10 cellular contexts compared by ENCODE assay signal in the genomic region with DNA sequence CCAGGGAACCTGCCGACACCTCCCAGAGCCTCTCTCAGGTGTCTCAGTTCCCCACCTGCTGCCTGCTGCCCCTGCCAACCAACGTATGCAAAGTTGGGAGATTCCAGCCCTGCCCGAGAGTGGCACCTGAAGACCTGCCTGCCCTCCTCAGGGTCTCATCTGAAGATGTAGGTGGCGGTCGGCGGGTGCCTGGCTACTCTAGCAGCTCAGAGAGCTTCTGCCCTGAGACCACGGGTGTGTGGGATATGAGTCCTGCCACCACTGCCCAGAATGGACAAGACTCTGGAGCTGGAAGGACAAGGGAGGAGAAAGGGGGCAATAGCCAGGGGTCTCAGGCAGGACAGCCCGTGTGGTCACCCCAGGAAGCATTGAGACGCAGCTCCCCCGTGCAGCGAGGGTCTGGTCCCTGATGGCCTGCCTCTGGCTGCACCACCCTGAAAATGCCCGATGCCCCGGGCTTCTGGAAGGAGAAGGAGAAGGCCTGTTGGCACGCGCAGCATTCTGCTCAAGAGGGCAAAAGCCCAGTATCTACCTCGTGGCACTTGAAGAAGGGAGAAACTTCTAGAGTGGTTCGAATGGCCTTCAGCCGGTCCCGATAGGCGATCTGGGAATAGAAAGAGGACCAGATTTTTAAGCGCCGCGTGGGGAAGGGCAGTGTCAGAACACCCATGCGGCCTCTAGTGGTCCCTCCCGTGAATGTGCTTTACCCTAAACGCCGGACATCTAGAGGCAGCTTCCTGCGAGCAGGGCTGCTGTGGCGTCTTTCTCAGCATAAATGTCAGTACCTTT.
DNase-seq lines count a peak whose midpoint lies in the region; ATAC-seq and TF ChIP-seq lines count a peak whose summit lies in the region.
"Had no signal": no experiment of that assay in that cellular context is flagged by ENCODE, and none has a peak within 500 bp of the region (broad histone marks: within the 10 kb centered on the region; RNA-seq: fewer than 3 reads in every experiment).

No MANE protein-coding gene starts in this region.

- no peaks in the 10 kb centered on the region for H3K27me3 ChIP-seq in lower lobe of right lung (ENCODE audit: low read depth)
- H3K27me3 ChIP-seq in uterus: no peaks in the 10 kb centered on the region
- H3K27me3 ChIP-seq: left lung had no signal

- no peak for TF ChIP-seq POLR2A in uterus (IDR thresholded peaks at IDR 0.05)

- no peaks in the 10 kb centered on the region for H3K27me3 Mint-ChIP-seq in activated naive CD4-positive, alpha-beta T cell treated with anti-CD3 and anti-CD28 coated beads, Interleukin-2, amount 50 U/mL, for 24 hours

- H3K4me3 Mint-ChIP-seq in activated naive CD4-positive, alpha-beta T cell treated with anti-CD3 and anti-CD28 coated beads, Interleukin-2, amount 50 U/mL, for 24 hours: no peak overlapping the region

- peaks cover 23% of the 10 kb centered on the region for H3K4me1 ChIP-seq in lower lobe of right lung
- peaks cover 0 to 11% of the 10 kb centered on the region in 2 donors for H3K4me1 ChIP-seq in uterus

- H3K4me3 ChIP-seq in coronary artery (no peak overlapping the region), lower lobe of right lung (no peak overlapping the region), uterus (no peak overlapping the region)
- H3K4me3 ChIP-seq: left lung had no signal

- no peak for ATAC-seq in lower lobe of right lung
- no peak for ATAC-seq in GM18498 (IDR thresholded peaks at IDR 0.05; ENCODE audit: unreplicated experiment)
- no peak for ATAC-seq in HG03378 (IDR thresholded peaks at IDR 0.05; ENCODE audit: unreplicated experiment)
- ATAC-seq: left lung had no signal

- in situ Hi-C loops in ACHN (cut with HindIII; ENCODE audit: low pct_ligation_motif_present, low pct_unique_long_range_greater_than_20kb, low sequenced_read_pairs): no loop called here

- H3K27ac ChIP-seq in coronary artery: peak overlapping the region in 1 of 2 donors; percentile 47
- no peak overlapping the region for H3K27ac ChIP-seq in lower lobe of right lung
- H3K27ac ChIP-seq in uterus: peak overlapping the region; percentile 83 to 85
- H3K27ac ChIP-seq: left lung had no signal

- no peaks in the 10 kb centered on the region for H3K9me3 Mint-ChIP-seq in activated naive CD4-positive, alpha-beta T cell treated with anti-CD3 and anti-CD28 coated beads, Interleukin-2, amount 50 U/mL, for 24 hours

- H3K27ac Mint-ChIP-seq in activated naive CD4-positive, alpha-beta T cell treated with anti-CD3 and anti-CD28 coated beads, Interleukin-2, amount 50 U/mL, for 24 hours: peak overlapping the region; percentile 8

- intact Hi-C loops in lower lobe of right lung (cut with DNase I): no loop called here
- intact Hi-C loops in uterus (cut with DNase I; ENCODE audit: low total_unique reads): no loop called here

- peak; percentile 33 for TF ChIP-seq CTCF in coronary artery (IDR thresholded peaks at IDR 0.05)
- peak; percentile 23 for TF ChIP-seq CTCF in lower lobe of right lung (IDR thresholded peaks at IDR 0.05)
- peak; percentile 44 to 75 (median 56) for TF ChIP-seq CTCF in uterus (IDR thresholded peaks at IDR 0.05)

- H3K9me3 ChIP-seq in lower lobe of right lung (no peaks in the 10 kb centered on the region), uterus (no peaks in the 10 kb centered on the region)
- H3K9me3 ChIP-seq: left lung had no signal

- DNase-seq in activated naive CD4-positive, alpha-beta T cell (lab: John Stamatoyannopoulos, UW): no peak
- DNase-seq in coronary artery (ENCODE audit: low spot score): peak; percentile 65
- DNase-seq in lower lobe of right lung: no peak
- DNase-seq in uterus: peak; percentile 78 to 79
- no peak for DNase-seq in ACHN
- DNase-seq: NCI-H1694 treated with DMSO at 0.1 percent for 48 hours had no signal

- H3K36me3 ChIP-seq in lower lobe of right lung (peaks cover 92% of the 10 kb centered on the region), uterus (no peaks in the 10 kb centered on the region)

- peaks cover 54% of the 10 kb centered on the region for H3K4me1 Mint-ChIP-seq in activated naive CD4-positive, alpha-beta T cell treated with anti-CD3 and anti-CD28 coated beads, Interleukin-2, amount 50 U/mL, for 24 hours

- peaks cover 5% of the 10 kb centered on the region for H3K36me3 Mint-ChIP-seq in activated naive CD4-positive, alpha-beta T cell treated with anti-CD3 and anti-CD28 coated beads, Interleukin-2, amount 50 U/mL, for 24 hours

Comparison
In these comparisons a context has a peak if more than half of its experiments do, and no peak if none do; other contexts are left out.
1. DNase-seq: peak in coronary artery (single experiment) and uterus (2 of 2); none in activated naive CD4-positive, alpha-beta T cell (0 of 4), lower lobe of right lung (single experiment) and ACHN (single experiment).
2. Peak in every context shown above with its lines, with median percentiles within 50 percentile points of each other: CTCF ChIP-seq.